In the genomic region with DNA sequence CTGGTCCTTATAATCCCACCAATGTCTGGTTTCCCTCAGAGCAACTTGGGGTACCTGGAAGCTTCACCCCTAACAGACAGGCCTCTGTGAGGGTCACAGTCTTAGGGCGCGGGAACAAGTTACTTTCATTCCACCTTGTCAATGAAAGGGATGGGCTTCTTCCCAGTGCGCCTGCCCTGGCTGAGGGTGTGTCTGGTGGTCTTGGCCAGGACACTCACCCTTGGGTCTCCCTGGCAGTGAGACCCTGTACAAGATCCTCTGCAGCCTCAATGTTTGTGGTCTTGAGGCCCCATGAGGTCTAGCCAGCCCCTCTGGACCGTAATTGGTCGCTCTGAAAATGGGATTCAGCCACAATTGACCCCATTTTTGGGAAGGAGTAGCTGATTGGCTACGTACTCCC, we compare ENCODE assay signal across 22 cellular contexts. TPM values are rescaled to one million over a fixed set of nuclear protein-coding genes. Genes with fewer than 3 reads are reported as not detected.
A peak's percentile ranks its signal among the peaks of the same experiment; 100 is the strongest.
DNase-seq lines count a peak whose midpoint lies in the region; TF ChIP-seq lines count a peak whose summit lies in the region.
"Had no signal": no experiment of that assay in that cellular context is flagged by ENCODE, and none has a peak within 500 bp of the region (broad histone marks: within the 10 kb centered on the region; RNA-seq: fewer than 3 reads in every experiment).

No MANE protein-coding gene starts in this region.

- no peaks in the 10 kb centered on the region for H3K36me3 Mint-ChIP-seq in chondrocyte (ENCODE audit: low read depth)
- H3K36me3 Mint-ChIP-seq in mesothelial cell of epicardium, result peaks cover 4% of the 10 kb centered on the region

- no peak for DNase-seq in cardiac muscle cell (ENCODE audit: low read depth in 1 of 2, low spot score in 1 of 2)
- DNase-seq in left ventricle myocardium inferior, result no peak
- DNase-seq in chondrocyte (ENCODE audit: low spot score), result peak; percentile 63
- DNase-seq in mesothelial cell of epicardium (ENCODE audit: low spot score in 2 of 2, unreplicated experiment in 2 of 2), result no peak
- DNase-seq in posterior vena cava (ENCODE audit: low spot score), result peak; percentile 38
- DNase-seq in activated CD4-positive, alpha-beta T cell treated with anti-CD3 and anti-CD28 coated beads, Interleukin-2, amount 50 U/mL, for 1 hour, result no peak
- no peak for DNase-seq in cortex of kidney (lab: John Stamatoyannopoulos, UW)
- DNase-seq in inferior parietal cortex (ENCODE audit: extremely low spot score), result no peak
- DNase-seq: Calu3, DMS79 treated with DMSO at 0.1 percent for 48 hours, GF-D8, H7, MM.1S, NCI-H2029, NCI-H2227 treated with DMSO at 0.1 percent for 48 hours, NCI-H69, OCI-M1, SK-N-SH had no signal

- intact Hi-C loops in left ventricle myocardium inferior (cut with micrococcal nuclease) (no loop called here), posterior vena cava (cut with DNase I) (loop anchor here in 1 of 2 donors (5.0 kb wide), 1 partner anchor 1680 kb away; no protein-coding TSS in a partner anchor)

- H3K9me3 Mint-ChIP-seq in chondrocyte (ENCODE audit: low read depth), result no peaks in the 10 kb centered on the region
- H3K9me3 Mint-ChIP-seq in mesothelial cell of epicardium, result no peaks in the 10 kb centered on the region
- H3K9me3 Mint-ChIP-seq: IgD-negative memory B cell had no signal

- H3K4me3 Mint-ChIP-seq in chondrocyte (ENCODE audit: unreplicated experiment) (no peak overlapping the region), mesothelial cell of epicardium (no peak overlapping the region)
- H3K4me3 Mint-ChIP-seq: B cell, IgD-negative memory B cell had no signal

- H3K27ac ChIP-seq in cardiac muscle cell (peak overlapping the region; percentile 73), left ventricle myocardium inferior (replicated peaks) (no peak overlapping the region)
- H3K27ac ChIP-seq: 22Rv1, KMS-11 had no signal

- H3K9me3 ChIP-seq in cardiac muscle cell (ENCODE audit: low read depth) (no peaks in the 10 kb centered on the region), left ventricle myocardium inferior (replicated peaks) (no peaks in the 10 kb centered on the region)
- H3K9me3 ChIP-seq: SK-N-SH had no signal

- H3K27ac Mint-ChIP-seq in chondrocyte (ENCODE audit: unreplicated experiment) (no peak overlapping the region), mesothelial cell of epicardium (peak overlapping the region; percentile 73)
- H3K27ac Mint-ChIP-seq: B cell, IgD-negative memory B cell had no signal

- H3K4me3 ChIP-seq in cardiac muscle cell (no peak overlapping the region), left ventricle myocardium inferior (no peak overlapping the region)

- H3K4me1 ChIP-seq in cardiac muscle cell (ENCODE audit: low read depth), result peaks cover 57% of the 10 kb centered on the region
- H3K4me1 ChIP-seq in left ventricle myocardium inferior, result peaks cover 85% of the 10 kb centered on the region

- H3K27me3 ChIP-seq in cardiac muscle cell, result no peaks in the 10 kb centered on the region
- no peaks in the 10 kb centered on the region for H3K27me3 ChIP-seq in left ventricle myocardium inferior (ENCODE audit: low read depth)

- H3K27me3 Mint-ChIP-seq in chondrocyte (ENCODE audit: low read depth) (no peaks in the 10 kb centered on the region), mesothelial cell of epicardium (ENCODE audit: low read depth) (no peaks in the 10 kb centered on the region)
- H3K27me3 Mint-ChIP-seq: IgD-negative memory B cell had no signal

- H3K36me3 ChIP-seq in cardiac muscle cell (peaks cover 21% of the 10 kb centered on the region), left ventricle myocardium inferior (no peaks in the 10 kb centered on the region)

- H3K4me1 Mint-ChIP-seq in chondrocyte (ENCODE audit: low read depth), result peaks cover 8% of the 10 kb centered on the region
- peaks cover 70% of the 10 kb centered on the region for H3K4me1 Mint-ChIP-seq in mesothelial cell of epicardium
- H3K4me1 Mint-ChIP-seq: B cell, IgD-negative memory B cell had no signal

- TF ChIP-seq CTCF in cardiac muscle cell (IDR thresholded peaks at IDR 0.05; ENCODE audit: low read depth, low read length) (no peak), left ventricle myocardium inferior (IDR thresholded peaks at IDR 0.05; ENCODE audit: borderline replicate concordance) (no peak), chondrocyte (IDR thresholded peaks at IDR 0.05) (no peak), mesothelial cell of epicardium (IDR thresholded peaks at IDR 0.05; ENCODE audit: unreplicated experiment) (no peak)

RNA-seq across cellular contexts. Expression of gene SMAD6, which starts 40.2 kb away (rescaled TPM):
- total RNA-seq in cardiac muscle cell (232 and 274 TPM in 2 replicates), left ventricle myocardium inferior (20.3 TPM), chondrocyte (5.2 to 29.0 TPM (median 6.6 TPM) in 3 replicates), mesothelial cell of epicardium (164 to 176 TPM (median 176 TPM) in 3 replicates), posterior vena cava (10 to 100 TPM; 17.4 to 18.4 TPM)
- 106 and 155 TPM in 2 replicates for polyA plus RNA-seq in cardiac muscle cell
- polyA plus RNA-seq: IgD-negative memory B cell had no signal

Comparison
In these comparisons a context has a peak if more than half of its experiments do, and no peak if none do; other contexts are left out.
1. DNase-seq: peak in chondrocyte (single experiment) and posterior vena cava (single experiment); none in cardiac muscle cell (0 of 2), left ventricle myocardium inferior (single experiment), mesothelial cell of epicardium (0 of 2), activated CD4-positive, alpha-beta T cell treated with anti-CD3 and anti-CD28 coated beads, Interleukin-2, amount 50 U/mL, for 1 hour (single experiment), cortex of kidney (single experiment) and inferior parietal cortex (single experiment).